ENCODE assay signal across 9 cellular contexts in genomic region chr12:54993181-54993835, GRCh38. TPM values are rescaled to one million over a fixed set of nuclear protein-coding genes. Genes with fewer than 3 reads are reported as not detected.
DNase-seq lines count a peak whose midpoint lies in the region; ATAC-seq and TF ChIP-seq lines count a peak whose summit lies in the region.
"Had no signal": no experiment of that assay in that cellular context is flagged by ENCODE, and none has a peak within 500 bp of the region (broad histone marks: within the 10 kb centered on the region; RNA-seq: fewer than 3 reads in every experiment).

No MANE protein-coding gene starts in this region.

- DNase-seq in DMS153 (lab: John Stamatoyannopoulos, UW), result peak; percentile 61
- peak; percentile 81 for DNase-seq in LoVo (ENCODE audit: low spot score)
- peak; percentile 58 for DNase-seq in Panc1 (ENCODE audit: low read depth, low spot score)
- DNase-seq in activated T-helper 1 cell treated with anti-CD3 and anti-CD28 coated beads, Interleukin-12 subunit alpha, Interleukin-12 subunit beta, Interleukin-2, Interleukin-4 antibody, amounts not matched to agents 30 ng/mL and 10 ng/mL and 1 ng/mL, durations not matched to agents 14 hours and 24 hours and 36 hours (ENCODE audit: low spot score), result peak; percentile 41
- DNase-seq in fibroblast of villous mesenchyme (ENCODE audit: low read depth), result peak; percentile 68
- peak; percentile 24 for DNase-seq in non-pigmented ciliary epithelial cell (ENCODE audit: low read depth)
- no peak for DNase-seq in omental fat pad (ENCODE audit: low spot score)

- no peaks in the 10 kb centered on the region for H3K36me3 ChIP-seq in Panc1 (ENCODE audit: control insufficient read depth, insufficient read depth, low read length)

- no peaks in the 10 kb centered on the region for H3K9me3 Mint-ChIP-seq in activated T-helper 1 cell treated with anti-CD3 and anti-CD28 coated beads, Interleukin-12 subunit alpha, Interleukin-12 subunit beta, Interleukin-2, Interleukin-4 antibody, amounts not matched to agents 30 ng/mL and 10 ng/mL and 1 ng/mL, durations not matched to agents 14 hours and 24 hours and 36 hours

- H3K27me3 Mint-ChIP-seq in activated T-helper 1 cell treated with anti-CD3 and anti-CD28 coated beads, Interleukin-12 subunit alpha, Interleukin-12 subunit beta, Interleukin-2, Interleukin-4 antibody, amounts not matched to agents 30 ng/mL and 10 ng/mL and 1 ng/mL, durations not matched to agents 14 hours and 24 hours and 36 hours (ENCODE audit: insufficient read depth), result no peaks in the 10 kb centered on the region

- TF ChIP-seq CTCF in Panc1 (IDR thresholded peaks at IDR 0.05) (peak; percentile 84), fibroblast of villous mesenchyme (IDR thresholded peaks at IDR 0.05; ENCODE audit: insufficient read depth, low read depth, low read length) (peak; percentile 79), omental fat pad (IDR thresholded peaks at IDR 0.05) (peak in 1 of 3 donors; percentile 90)

- no peak overlapping the region for H3K4me3 ChIP-seq in Panc1 (ENCODE audit: low read depth in 2 of 2, low read length in 2 of 2)
- H3K4me3 ChIP-seq in fibroblast of villous mesenchyme (ENCODE audit: low read depth, low read length), result no peak overlapping the region

- in situ Hi-C loops in Panc1 (cut with HindIII; ENCODE audit: low pct_unique_long_range_greater_than_20kb, low sequenced_read_pairs), result no loop called here

- CTCF ChIA-PET in Panc1 (lab: Charles Lee), result interaction anchor here (0.6 to 2.3 kb wide), 10 partner anchors 19 to 1725 kb away, joined by 3 to 26 read pairs (median 4); no protein-coding TSS in a partner anchor

- H3K9me3 ChIP-seq in Panc1 (ENCODE audit: control insufficient read depth, insufficient read depth, low read depth, low read length), result no peaks in the 10 kb centered on the region

- no peak overlapping the region for H3K4me3 Mint-ChIP-seq in activated T-helper 1 cell treated with anti-CD3 and anti-CD28 coated beads, Interleukin-12 subunit alpha, Interleukin-12 subunit beta, Interleukin-2, Interleukin-4 antibody, amounts not matched to agents 30 ng/mL and 10 ng/mL and 1 ng/mL, durations not matched to agents 14 hours and 24 hours and 36 hours

- POLR2A ChIA-PET in Panc1 (lab: Charles Lee), result no interaction called here

- H3K27me3 ChIP-seq in Panc1 (ENCODE audit: control insufficient read depth, insufficient read depth, low read length), result peaks cover 22% of the 10 kb centered on the region

- intact Hi-C loops in Panc1 (cut with micrococcal nuclease; ENCODE audit: unreplicated experiment), result loop anchor here (1.0 to 5.0 kb wide), 2 partner anchors 80 to 149 kb away; no protein-coding TSS in a partner anchor
- intact Hi-C loops in activated T-helper 1 cell treated with anti-CD3 and anti-CD28 coated beads, Interleukin-12 subunit alpha, Interleukin-12 subunit beta, Interleukin-2, Interleukin-4 antibody, amounts not matched to agents 30 ng/mL and 10 ng/mL and 1 ng/mL, durations not matched to agents 14 hours and 24 hours and 36 hours (cut with micrococcal nuclease), result loop anchor here (1.0 kb wide), 4 partner anchors 75 to 291 kb away; no protein-coding TSS in a partner anchor

- H3K27ac ChIP-seq in Panc1 (ENCODE audit: low read length), result no peak overlapping the region

- H3K27ac Mint-ChIP-seq in activated T-helper 1 cell treated with anti-CD3 and anti-CD28 coated beads, Interleukin-12 subunit alpha, Interleukin-12 subunit beta, Interleukin-2, Interleukin-4 antibody, amounts not matched to agents 30 ng/mL and 10 ng/mL and 1 ng/mL, durations not matched to agents 14 hours and 24 hours and 36 hours, result no peak overlapping the region

- peaks cover 3% of the 10 kb centered on the region for H3K36me3 Mint-ChIP-seq in activated T-helper 1 cell treated with anti-CD3 and anti-CD28 coated beads, Interleukin-12 subunit alpha, Interleukin-12 subunit beta, Interleukin-2, Interleukin-4 antibody, amounts not matched to agents 30 ng/mL and 10 ng/mL and 1 ng/mL, durations not matched to agents 14 hours and 24 hours and 36 hours (ENCODE audit: low read depth)

- H3K4me1 ChIP-seq in Panc1 (ENCODE audit: control insufficient read depth, insufficient read depth, low read length), result no peaks in the 10 kb centered on the region

- peak; percentile 48 for ATAC-seq in GM21717 (IDR thresholded peaks at IDR 0.05; ENCODE audit: unreplicated experiment)
- peak; percentile 94 for ATAC-seq in Panc1
- ATAC-seq in omental fat pad (ENCODE audit: low FRiP score), result no peak

- peaks cover 46% of the 10 kb centered on the region for H3K4me1 Mint-ChIP-seq in activated T-helper 1 cell treated with anti-CD3 and anti-CD28 coated beads, Interleukin-12 subunit alpha, Interleukin-12 subunit beta, Interleukin-2, Interleukin-4 antibody, amounts not matched to agents 30 ng/mL and 10 ng/mL and 1 ng/mL, durations not matched to agents 14 hours and 24 hours and 36 hours (ENCODE audit: low read depth)

- BruUV-seq in Panc1 (replicated peaks; lab: Mats Ljungman, UMichigan), result no TSS peak

RNA-seq across cellular contexts. Expression of gene TESPA1, which starts 8.7 kb away (rescaled TPM):
- total RNA-seq in Panc1 (2021; ENCODE audit: unreplicated experiment), result 0.51 TPM
- polyA plus RNA-seq in Panc1 (2012; ENCODE audit: insufficient read length), result not detected
- total RNA-seq in activated T-helper 1 cell treated with anti-CD3 and anti-CD28 coated beads, Interleukin-12 subunit alpha, Interleukin-12 subunit beta, Interleukin-2, Interleukin-4 antibody, amounts not matched to agents 30 ng/mL and 10 ng/mL and 1 ng/mL, durations not matched to agents 14 hours and 24 hours and 36 hours, result 179 and 181 TPM in 2 replicates
- not detected in 2 replicates for total RNA-seq in fibroblast of villous mesenchyme
- total RNA-seq in omental fat pad, result 1 to 10 TPM; 1.3 to 3.6 (median 2.0) TPM

RNA-seq across cellular contexts. Expression of gene NEUROD4, which starts 26.5 kb away (rescaled TPM):
- total RNA-seq in Panc1 (2021; ENCODE audit: unreplicated experiment) (not detected), fibroblast of villous mesenchyme (not detected in 2 replicates), omental fat pad (not detected)
- not detected for polyA plus RNA-seq in Panc1 (2012; ENCODE audit: insufficient read length)
- total RNA-seq in activated T-helper 1 cell treated with anti-CD3 and anti-CD28 coated beads, Interleukin-12 subunit alpha, Interleukin-12 subunit beta, Interleukin-2, Interleukin-4 antibody, amounts not matched to agents 30 ng/mL and 10 ng/mL and 1 ng/mL, durations not matched to agents 14 hours and 24 hours and 36 hours, result 0.05 TPM in 1 of 2 replicates, not detected in the other
- total RNA-seq: activated CD8-positive, alpha-beta memory T cell treated with anti-CD3 and anti-CD28 coated beads for 36 hours had no signal

Comparison
In these comparisons a context has a peak if more than half of its experiments do, and no peak if none do; other contexts are left out.
1. RNA of gene TESPA1, which starts 8.7 kb away (total RNA-seq): 179 to 181 TPM in activated T-helper 1 cell treated with anti-CD3 and anti-CD28 coated beads, Interleukin-12 subunit alpha, Interleukin-12 subunit beta, Interleukin-2, Interleukin-4 antibody, amounts not matched to agents 30 ng/mL and 10 ng/mL and 1 ng/mL, durations not matched to agents 14 hours and 24 hours and 36 hours; 1.3 to 3.6 TPM in omental fat pad, 0.51 TPM in Panc1 (single experiment) and not detected in fibroblast of villous mesenchyme; every median in the first group is over 10 times any median in the second.